ENCODE assay signal across 18 cellular contexts in genomic region chr17:75719732-75720131, GRCh38. TPM values are rescaled to one million over a fixed set of nuclear protein-coding genes. Genes with fewer than 3 reads are reported as not detected.
DNase-seq lines count a peak whose midpoint lies in the region; ATAC-seq and TF ChIP-seq lines count a peak whose summit lies in the region.
"Had no signal": no experiment of that assay in that cellular context is flagged by ENCODE, and none has a peak within 500 bp of the region (broad histone marks: within the 10 kb centered on the region; RNA-seq: fewer than 3 reads in every experiment).

No MANE protein-coding gene starts in this region.

- H3K36me3 Mint-ChIP-seq in mesothelial cell of epicardium = no peaks in the 10 kb centered on the region
- no peaks in the 10 kb centered on the region for H3K36me3 Mint-ChIP-seq in activated CD4-positive, alpha-beta memory T cell treated with anti-CD3 and anti-CD28 coated beads, Interleukin-2, amount 10 ng/mL, durations not matched to agents 7 days and 5 days (ENCODE audit: low read depth)
- H3K36me3 Mint-ChIP-seq: activated naive CD8-positive, alpha-beta T cell treated with anti-CD3 and anti-CD28 coated beads, Interleukin-2, amount 10 ng/mL, durations not matched to agents 7 days and 5 days; neural progenitor cell had no signal

- peak; percentile 1 for DNase-seq in Right ventricle myocardium inferior (ENCODE audit: missing footprints)
- DNase-seq in heart right ventricle = no peak
- no peak for DNase-seq in mesothelial cell of epicardium (ENCODE audit: low spot score in 2 of 2, unreplicated experiment in 2 of 2)
- no peak for DNase-seq in Kasumi-1 (lab: John Stamatoyannopoulos, UW)
- no peak for DNase-seq in activated CD4-positive, alpha-beta memory T cell treated with anti-CD3 and anti-CD28 coated beads, Interleukin-2, amount 10 ng/mL, durations not matched to agents 7 days and 5 days
- DNase-seq: activated naive CD8-positive, alpha-beta T cell treated with anti-CD3 and anti-CD28 coated beads, Interleukin-2, amount 10 ng/mL, durations not matched to agents 7 days and 5 days; COR-L47; NCI-H2029; NCI-H510A; SIG-M5; stimulated activated CD4-positive, alpha-beta T cell treated with anti-CD3 and anti-CD28 coated beads, Interleukin-15, amount 100 ng/mL, for 24 hours; uterus had no signal

- no peak overlapping the region for H3K4me3 ChIP-seq in heart right ventricle
- H3K4me3 ChIP-seq: neural progenitor cell, uterus had no signal

- H3K4me1 Mint-ChIP-seq in mesothelial cell of epicardium = peaks cover 15% of the 10 kb centered on the region
- peaks cover 2% of the 10 kb centered on the region for H3K4me1 Mint-ChIP-seq in activated CD4-positive, alpha-beta memory T cell treated with anti-CD3 and anti-CD28 coated beads, Interleukin-2, amount 10 ng/mL, durations not matched to agents 7 days and 5 days

- POLR2A ChIA-PET in activated CD4-positive, alpha-beta memory T cell treated with anti-CD3 and anti-CD28 coated beads, Interleukin-2, amount 10 ng/mL, durations not matched to agents 7 days and 5 days (lab: Charles Lee) = interaction anchor here (1.0 to 1.9 kb wide), 2 partner anchors 18 to 34 kb away, joined by 5 read pairs; no protein-coding TSS in a partner anchor

- TF ChIP-seq CTCF in heart right ventricle (IDR thresholded peaks at IDR 0.05) = no peak
- no peak for TF ChIP-seq CTCF in mesothelial cell of epicardium (IDR thresholded peaks at IDR 0.05; ENCODE audit: unreplicated experiment)

- H3K4me3 Mint-ChIP-seq in mesothelial cell of epicardium = peak overlapping the region; percentile 76
- no peak overlapping the region for H3K4me3 Mint-ChIP-seq in activated CD4-positive, alpha-beta memory T cell treated with anti-CD3 and anti-CD28 coated beads, Interleukin-2, amount 10 ng/mL, durations not matched to agents 7 days and 5 days

- H3K27ac Mint-ChIP-seq in mesothelial cell of epicardium = no peak overlapping the region
- no peak overlapping the region for H3K27ac Mint-ChIP-seq in activated CD4-positive, alpha-beta memory T cell treated with anti-CD3 and anti-CD28 coated beads, Interleukin-2, amount 10 ng/mL, durations not matched to agents 7 days and 5 days
- H3K27ac Mint-ChIP-seq: activated naive CD8-positive, alpha-beta T cell treated with anti-CD3 and anti-CD28 coated beads, Interleukin-2, amount 10 ng/mL, durations not matched to agents 7 days and 5 days; neural progenitor cell; stimulated activated naive CD8-positive, alpha-beta T cell treated with anti-CD3 and anti-CD28 coated beads, Interleukin-15, Interleukin-2, amounts not matched to agents 100 ng/mL and 50 ng/mL, for 24 hours had no signal

- H3K9me3 ChIP-seq in heart right ventricle = no peaks in the 10 kb centered on the region
- H3K9me3 ChIP-seq: breast epithelium, uterus had no signal

- H3K27ac ChIP-seq in heart right ventricle = no peak overlapping the region
- peak overlapping the region; percentile 37 for H3K27ac ChIP-seq in angular gyrus (ENCODE audit: low read depth, low read length)
- H3K27ac ChIP-seq: neural progenitor cell had no signal

- peaks cover 47% of the 10 kb centered on the region for H3K27me3 Mint-ChIP-seq in mesothelial cell of epicardium (ENCODE audit: low read depth)
- H3K27me3 Mint-ChIP-seq in activated CD4-positive, alpha-beta memory T cell treated with anti-CD3 and anti-CD28 coated beads, Interleukin-2, amount 10 ng/mL, durations not matched to agents 7 days and 5 days = peaks cover 24% of the 10 kb centered on the region

- CTCF ChIA-PET in activated CD4-positive, alpha-beta memory T cell treated with anti-CD3 and anti-CD28 coated beads, Interleukin-2, amount 10 ng/mL, durations not matched to agents 7 days and 5 days (lab: Charles Lee) = interaction anchor here (0.8 to 1.9 kb wide), 3 partner anchors 28 to 87 kb away, joined by 4 to 7 read pairs (median 5); partner anchors contain the start of gene SMIM5

- no peaks in the 10 kb centered on the region for H3K9me3 Mint-ChIP-seq in mesothelial cell of epicardium
- H3K9me3 Mint-ChIP-seq in activated CD4-positive, alpha-beta memory T cell treated with anti-CD3 and anti-CD28 coated beads, Interleukin-2, amount 10 ng/mL, durations not matched to agents 7 days and 5 days = no peaks in the 10 kb centered on the region
- H3K9me3 Mint-ChIP-seq: activated naive CD8-positive, alpha-beta T cell treated with anti-CD3 and anti-CD28 coated beads, Interleukin-2, amount 10 ng/mL, durations not matched to agents 7 days and 5 days; neural progenitor cell; stimulated activated naive CD8-positive, alpha-beta T cell treated with anti-CD3 and anti-CD28 coated beads, Interleukin-15, Interleukin-2, amounts not matched to agents 100 ng/mL and 50 ng/mL, for 24 hours had no signal

- ATAC-seq in Right ventricle myocardium inferior (no peak), heart right ventricle (no peak), HG03520 (IDR thresholded peaks at IDR 0.05; ENCODE audit: unreplicated experiment) (no peak), HG02973 (IDR thresholded peaks at IDR 0.05; ENCODE audit: unreplicated experiment) (no peak)

- 87 to 96% methylated on average over 2 of the region's 2 CpGs for WGBS in heart right ventricle, 2 donors

- peaks cover 6 to 45% (median 27%) of the 10 kb centered on the region in 7 donors for H3K27me3 ChIP-seq in heart right ventricle

- H3K4me1 ChIP-seq in heart right ventricle = peaks cover 0 to 26% (median 10%) of the 10 kb centered on the region in 9 donors
- H3K4me1 ChIP-seq: breast epithelium, neural progenitor cell had no signal

- peaks cover 0 to 3% (median 0%) of the 10 kb centered on the region in 9 donors for H3K36me3 ChIP-seq in heart right ventricle
- H3K36me3 ChIP-seq: breast epithelium, neural progenitor cell, uterus had no signal

- intact Hi-C loops in Right ventricle myocardium inferior (cut with DNase I) = no loop called here
- intact Hi-C loops in heart right ventricle (cut with DNase I) = loop anchor here in 1 of 10 donors (5.0 kb wide), 1 partner anchor 32 kb away; no protein-coding TSS in a partner anchor

RNA-seq across cellular contexts. Expression of gene ITGB4, which starts 1.5 kb away (rescaled TPM):
- total RNA-seq in Right ventricle myocardium inferior (7.5 TPM), heart right ventricle (10 to 100 TPM in 2 of 10 donors, 1 to 10 TPM in 8; 4.7 to 11.3 (median 9.0) TPM), mesothelial cell of epicardium (112 to 117 TPM (median 116 TPM) in 3 replicates)
- 10 to 100 TPM in 1 of 2 donors, 1 to 10 TPM in 1; 4.6 to 17.0 TPM for polyA plus RNA-seq in heart right ventricle
- under 1 TPM; 0.43 to 0.68 TPM for total RNA-seq in activated CD4-positive, alpha-beta memory T cell treated with anti-CD3 and anti-CD28 coated beads, Interleukin-2, amount 10 ng/mL, durations not matched to agents 7 days and 5 days

RNA-seq across cellular contexts. Expression of gene GALK1, which starts 45.3 kb away (rescaled TPM):
- total RNA-seq in Right ventricle myocardium inferior (23.8 TPM), heart right ventricle (10 to 100 TPM in 6 of 10 donors, 1 to 10 TPM in 4; 5.2 to 26.4 (median 11.3) TPM), mesothelial cell of epicardium (28.0 to 32.1 TPM (median 30.4 TPM) in 3 replicates)
- 10 to 100 TPM; 29.2 to 44.6 TPM for polyA plus RNA-seq in heart right ventricle
- total RNA-seq in activated CD4-positive, alpha-beta memory T cell treated with anti-CD3 and anti-CD28 coated beads, Interleukin-2, amount 10 ng/mL, durations not matched to agents 7 days and 5 days = 10 to 100 TPM; 40.0 to 40.6 TPM

RNA-seq across cellular contexts. Expression of gene SAP30BP, which starts 52.6 kb away (rescaled TPM):
- 47.4 TPM for total RNA-seq in Right ventricle myocardium inferior
- 10 to 100 TPM; 41.7 to 64.4 (median 55.8) TPM for total RNA-seq in heart right ventricle
- 100 to 1,000 TPM in 1 of 2 donors, 10 to 100 TPM in 1; 78.4 to 115 TPM for polyA plus RNA-seq in heart right ventricle
- total RNA-seq in mesothelial cell of epicardium = 96.0 to 109 TPM (median 106 TPM) in 3 replicates
- 10 to 100 TPM; 87.2 to 89.6 TPM for total RNA-seq in activated CD4-positive, alpha-beta memory T cell treated with anti-CD3 and anti-CD28 coated beads, Interleukin-2, amount 10 ng/mL, durations not matched to agents 7 days and 5 days

RNA-seq across cellular contexts. Expression of gene RECQL5, which starts 52.8 kb away (rescaled TPM):
- total RNA-seq in Right ventricle myocardium inferior (15.9 TPM), heart right ventricle (10 to 100 TPM in 8 of 10 donors, 1 to 10 TPM in 2; 9.2 to 14.4 (median 10.7) TPM), mesothelial cell of epicardium (56.9 to 63.3 TPM (median 62.6 TPM) in 3 replicates)
- 10 to 100 TPM in 1 of 2 donors, 1 to 10 TPM in 1; 6.3 to 32.1 TPM for polyA plus RNA-seq in heart right ventricle
- total RNA-seq in activated CD4-positive, alpha-beta memory T cell treated with anti-CD3 and anti-CD28 coated beads, Interleukin-2, amount 10 ng/mL, durations not matched to agents 7 days and 5 days = 10 to 100 TPM; 38.3 TPM
